In the genomic region with DNA sequence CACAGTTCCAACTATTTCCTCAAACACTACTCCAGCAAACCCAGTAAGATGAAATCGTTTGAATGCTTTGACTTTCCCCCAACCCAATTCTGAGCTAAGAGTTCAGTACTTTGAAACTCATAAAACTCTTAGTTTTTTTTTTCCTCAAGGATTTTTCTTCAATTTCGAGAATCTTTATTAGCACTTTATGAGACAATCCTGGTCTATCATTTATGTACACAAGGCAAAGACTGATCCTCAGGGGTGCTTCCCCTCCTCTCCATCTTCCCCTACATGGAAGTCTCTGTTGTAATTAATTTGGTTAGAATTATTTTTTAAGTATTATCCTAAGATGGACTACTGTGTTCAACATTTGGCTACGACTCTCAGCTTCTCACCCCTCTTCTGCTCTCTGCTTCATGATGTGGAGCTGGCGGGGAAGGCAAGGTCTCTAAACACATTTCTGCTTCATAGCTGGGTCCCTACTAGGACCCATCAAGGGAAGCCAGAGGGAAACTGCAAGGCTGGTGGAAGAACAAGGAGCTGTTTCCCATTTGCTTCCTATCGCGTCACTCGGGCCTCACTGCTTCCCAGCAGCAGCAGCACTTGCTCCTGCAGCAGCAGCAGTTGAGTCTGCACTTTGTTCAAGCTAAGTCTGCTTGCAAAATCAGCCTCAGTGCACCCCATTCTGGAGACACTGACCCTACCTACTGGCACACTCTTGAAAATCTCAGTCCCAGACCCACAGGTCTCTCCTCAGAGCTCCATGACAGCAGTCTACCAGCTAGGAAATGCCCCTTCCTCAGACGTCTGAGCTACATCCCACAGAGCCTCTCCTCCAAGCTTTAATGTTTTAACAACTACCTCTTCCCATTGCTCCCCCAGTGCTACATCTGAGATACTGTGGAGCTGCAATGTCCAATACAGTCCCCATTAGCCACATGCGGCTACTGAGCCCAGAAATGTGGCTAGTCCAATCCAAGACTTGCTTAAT, we compare ENCODE assay signal across 1 cellular context.
TF ChIP-seq lines count a peak whose summit lies in the region.

No MANE protein-coding gene starts in this region.

TF ChIP-seq in IMR-90, 13 proteins besides CTCF, POLR2A, EP300 and RAD21:
- TF ChIP-seq MAZ (IDR thresholded peaks at IDR 0.05; ENCODE audit: borderline replicate concordance, low read depth, low read length): no peak
- TF ChIP-seq, protein P1, sequence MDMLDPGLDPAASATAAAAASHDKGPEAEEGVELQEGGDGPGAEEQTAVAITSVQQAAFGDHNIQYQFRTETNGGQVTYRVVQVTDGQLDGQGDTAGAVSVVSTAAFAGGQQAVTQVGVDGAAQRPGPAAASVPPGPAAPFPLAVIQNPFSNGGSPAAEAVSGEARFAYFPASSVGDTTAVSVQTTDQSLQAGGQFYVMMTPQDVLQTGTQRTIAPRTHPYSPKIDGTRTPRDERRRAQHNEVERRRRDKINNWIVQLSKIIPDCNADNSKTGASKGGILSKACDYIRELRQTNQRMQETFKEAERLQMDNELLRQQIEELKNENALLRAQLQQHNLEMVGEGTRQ (IDR thresholded peaks at IDR 0.05; ENCODE audit: low read depth, low read length): no peak
TF ChIP-seq in IMR-90: peak in this region for 0.
